ENCODE assay signal across 8 cellular contexts in genomic region chr14:33950320-33951182, GRCh38. TPM values are rescaled to one million over a fixed set of nuclear protein-coding genes. Genes with fewer than 3 reads are reported as not detected.
A peak's percentile ranks its signal among the peaks of the same experiment; 100 is the strongest.
DNase-seq lines count a peak whose midpoint lies in the region; ATAC-seq and TF ChIP-seq lines count a peak whose summit lies in the region.

Gene EGLN3, minus strand, starts transcription at chr14:33951074. Its CDS starts 322 bp downstream, at chr14:33950752.

- H3F3A ChIP-seq in GM23248 (ENCODE audit: insufficient read depth) = no peaks in the 10 kb centered on the region

- H3K9me3 ChIP-seq in GM23248 (ENCODE audit: low read depth) (no peaks in the 10 kb centered on the region), T-helper 17 cell (ENCODE audit: control insufficient read depth, low read length, poor library complexity, severe bottlenecking) (peaks cover 2% of the 10 kb centered on the region)

- peak; percentile 83 for ATAC-seq in T-helper 17 cell

- peaks cover 23% of the 10 kb centered on the region for H3K4me1 Mint-ChIP-seq in T-helper 17 cell

- no peaks in the 10 kb centered on the region for H3K9me2 ChIP-seq in GM23248 (ENCODE audit: insufficient read depth)

- no peaks in the 10 kb centered on the region for H3K79me2 ChIP-seq in GM23248 (ENCODE audit: insufficient read depth)

- H4K20me1 ChIP-seq in GM23248 (ENCODE audit: insufficient read depth) = no peaks in the 10 kb centered on the region

- peak within 1 kb of the TSS; percentile 57 for H3K27ac Mint-ChIP-seq in T-helper 17 cell

- peaks cover 10% of the 10 kb centered on the region for H3K27me3 Mint-ChIP-seq in T-helper 17 cell

- H3K9ac ChIP-seq in GM23248 (peak within 1 kb of the TSS; percentile 51), rectal smooth muscle tissue (ENCODE audit: low read length) (peak within 1 kb of the TSS; percentile 70)

- H3K4me1 ChIP-seq in GM23248 (ENCODE audit: insufficient read depth) = no peaks in the 10 kb centered on the region
- peaks cover 9% of the 10 kb centered on the region for H3K4me1 ChIP-seq in rectal smooth muscle tissue (ENCODE audit: control insufficient read depth, insufficient read depth, low read length)

- H3K4me3 Mint-ChIP-seq in T-helper 17 cell = peak within 1 kb of the TSS; percentile 92

- peak within 1 kb of the TSS; percentile 67 for H3K4me3 ChIP-seq in GM23248
- H3K4me3 ChIP-seq in LNCaP clone FGC (ENCODE audit: low read depth, low read length) = peak within 1 kb of the TSS; percentile 83
- H3K4me3 ChIP-seq in astrocyte of the spinal cord (ENCODE audit: low read depth, low read length) = peak within 1 kb of the TSS; percentile 62
- H3K4me3 ChIP-seq in rectal smooth muscle tissue (ENCODE audit: low read length) = peak within 1 kb of the TSS; percentile 94

- H3K27me3 ChIP-seq in GM23248 (replicated peaks; ENCODE audit: insufficient read depth) (peaks cover 63% of the 10 kb centered on the region), rectal smooth muscle tissue (ENCODE audit: control insufficient read depth, insufficient read depth, low read length) (no peaks in the 10 kb centered on the region)

- DNase-seq in GM03348 (ENCODE audit: low spot score) (peak; percentile 95), GM23248 (peak; percentile 87), LNCaP clone FGC (ENCODE audit: low read depth) (peak; percentile 54), T-helper 17 cell (peak; percentile 30 to 45 (median 42)), astrocyte of the spinal cord (ENCODE audit: low read depth, low spot score) (peak; percentile 75), hypothalamus (lab: John Stamatoyannopoulos, UW) (peak; percentile 12 to 97 (median 89)), MV-4-11 (lab: John Stamatoyannopoulos, UW) (no peak)

- peak within 1 kb of the TSS; percentile 73 for H2AFZ ChIP-seq in GM23248

- H3K27ac ChIP-seq in GM23248 (no peak within 1 kb of the TSS), rectal smooth muscle tissue (ENCODE audit: low read depth, low read length) (peak within 1 kb of the TSS; percentile 84)

- H3K4me2 ChIP-seq in GM23248 (ENCODE audit: unreplicated experiment) = peak within 1 kb of the TSS; percentile 72

- in situ Hi-C loops in GM23248 (cut with MboI) (no loop called here), astrocyte of the spinal cord (cut with HindIII; ENCODE audit: low sequenced_read_pairs) (no loop called here)

- WGBS in GM23248 (ENCODE audit: low coverage in 1 of 2, low lambda C conversion rate in 2 of 2, missing lambda C conversion rate in 2 of 2), 2 experiments = 3 to 4% methylated on average over 74 to 78 of the region's 91 CpGs

- no peaks in the 10 kb centered on the region for H3K36me3 ChIP-seq in GM23248 (ENCODE audit: low read depth)
- H3K36me3 ChIP-seq in rectal smooth muscle tissue (ENCODE audit: control insufficient read depth, insufficient read depth, low read length) = no peaks in the 10 kb centered on the region

- H3K36me3 Mint-ChIP-seq in T-helper 17 cell (ENCODE audit: low read depth) = peaks cover 2% of the 10 kb centered on the region

- no peak; the same call in 1 of the 2 replicates for TF ChIP-seq CTCF in LNCaP clone FGC (IDR thresholded peaks at IDR 0.05; ENCODE audit: control insufficient read depth, extremely low read depth, insufficient read depth)
- TF ChIP-seq CTCF in astrocyte of the spinal cord (IDR thresholded peaks at IDR 0.05; ENCODE audit: low read depth, low read length) = no peak

RNA-seq across cellular contexts. Expression of gene EGLN3, which starts in this region (rescaled TPM):
- total RNA-seq in GM23248 (2014; rRNA removed; shearing (Covaris generic)) = 0.22 TPM in 1 of 2 replicates, not detected in the other
- polyA plus RNA-seq in GM23248 (2016; fragmentation: Nextera tagmentation; extraction: Ambion mirVana) = 0.11 and 0.14 TPM in 2 replicates
- 10 to 100 TPM; 10.3 to 16.9 TPM for total RNA-seq in T-helper 17 cell

Comparison
In these comparisons a context has a peak if more than half of its experiments do, and no peak if none do; other contexts are left out.
1. Peak in DNase-seq, H3K4me3 ChIP-seq, H3K9ac ChIP-seq and H3K4me2 ChIP-seq in GM23248; RNA of the gene not detected or under 1 TPM.